ENCODE assay signal across 10 cellular contexts in genomic region chr19:45376045-45376724, GRCh38. TPM values are rescaled to one million over a fixed set of nuclear protein-coding genes. Genes with fewer than 3 reads are reported as not detected.
DNase-seq lines count a peak whose midpoint lies in the region; TF ChIP-seq lines count a peak whose summit lies in the region.
"Had no signal": no experiment of that assay in that cellular context is flagged by ENCODE, and none has a peak within 500 bp of the region (broad histone marks: within the 10 kb centered on the region; RNA-seq: fewer than 3 reads in every experiment).

No MANE protein-coding gene starts in this region.

- TF ChIP-seq POLR2A in vagina (IDR thresholded peaks at IDR 0.05) = no peak

- no peaks in the 10 kb centered on the region for H3K79me2 ChIP-seq in osteoblast (ENCODE audit: insufficient read depth, low read length)

- H3K4me1 ChIP-seq in osteoblast (ENCODE audit: insufficient read depth, low read length) = peaks cover 16% of the 10 kb centered on the region
- no peaks in the 10 kb centered on the region for H3K4me1 ChIP-seq in vagina

- H3K27me3 ChIP-seq in osteoblast (ENCODE audit: insufficient read depth, low read length) = no peaks in the 10 kb centered on the region
- no peaks in the 10 kb centered on the region for H3K27me3 ChIP-seq in vagina

- TF ChIP-seq CTCF in fibroblast of villous mesenchyme (IDR thresholded peaks at IDR 0.05; ENCODE audit: insufficient read depth, low read depth, low read length) (no peak), osteoblast (IDR thresholded peaks at IDR 0.05; ENCODE audit: extremely low read depth, low read depth, low read length) (no peak), vagina (IDR thresholded peaks at IDR 0.05) (no peak)

- no peak overlapping the region for H3K4me3 Mint-ChIP-seq in activated T-helper 2 cell treated with anti-CD3 and anti-CD28 coated beads, Interferon-gamma antibody, Interleukin-2, Interleukin-4, amounts not matched to agents 10 μg/mL and 5 μg/mL and 100 μg/mL, durations not matched to agents 14 hours and 24 hours and 36 hours (ENCODE audit: low read depth)
- H3K4me3 Mint-ChIP-seq in immature natural killer cell = no peak overlapping the region

- peak overlapping the region; percentile 60 for H3K4me2 ChIP-seq in osteoblast (ENCODE audit: insufficient read depth, low read length)

- H3K27me3 Mint-ChIP-seq in activated T-helper 2 cell treated with anti-CD3 and anti-CD28 coated beads, Interferon-gamma antibody, Interleukin-2, Interleukin-4, amounts not matched to agents 10 μg/mL and 5 μg/mL and 100 μg/mL, durations not matched to agents 14 hours and 24 hours and 36 hours (ENCODE audit: low read depth) = no peaks in the 10 kb centered on the region
- H3K27me3 Mint-ChIP-seq in immature natural killer cell (ENCODE audit: low read depth in 3 of 3) = peaks cover 0 to 4% (median 2%) of the 10 kb centered on the region in 3 donors

- H3K27ac ChIP-seq in osteoblast (ENCODE audit: low read depth, low read length) (peak overlapping the region; percentile 91), vagina (no peak overlapping the region)

- H3K27ac Mint-ChIP-seq in activated T-helper 2 cell treated with anti-CD3 and anti-CD28 coated beads, Interferon-gamma antibody, Interleukin-2, Interleukin-4, amounts not matched to agents 10 μg/mL and 5 μg/mL and 100 μg/mL, durations not matched to agents 14 hours and 24 hours and 36 hours = no peak overlapping the region
- H3K27ac Mint-ChIP-seq in immature natural killer cell = no peak overlapping the region

- H3K36me3 Mint-ChIP-seq in activated T-helper 2 cell treated with anti-CD3 and anti-CD28 coated beads, Interferon-gamma antibody, Interleukin-2, Interleukin-4, amounts not matched to agents 10 μg/mL and 5 μg/mL and 100 μg/mL, durations not matched to agents 14 hours and 24 hours and 36 hours (ENCODE audit: low read depth) = no peaks in the 10 kb centered on the region
- H3K36me3 Mint-ChIP-seq in immature natural killer cell = no peaks in the 10 kb centered on the region

- H2AFZ ChIP-seq in osteoblast (ENCODE audit: low read length) = no peak overlapping the region

- DNase-seq in EH (ENCODE audit: low read depth) = peak; percentile 99
- peak; percentile 94 for DNase-seq in RPMI7951 (ENCODE audit: low read depth)
- peak; percentile 84 for DNase-seq in fibroblast of villous mesenchyme (ENCODE audit: low read depth)
- DNase-seq in osteoblast (ENCODE audit: insufficient read length, low spot score, missing footprints) = peak; percentile 83
- no peak for DNase-seq in activated T-helper 2 cell treated with anti-CD3 and anti-CD28 coated beads, Interferon-gamma antibody, Interleukin-2, Interleukin-4, amounts not matched to agents 10 μg/mL and 5 μg/mL and 100 μg/mL, durations not matched to agents 14 hours and 24 hours and 36 hours (ENCODE audit: low spot score)
- no peak for DNase-seq in vagina (ENCODE audit: extremely low spot score in 2 of 2)
- DNase-seq in NCI-H2029 treated with DMSO at 0.1 percent for 48 hours (lab: John Stamatoyannopoulos, UW) = no peak
- DNase-seq in immature natural killer cell = no peak
- DNase-seq: anterior cingulate cortex had no signal

- H3K9me3 Mint-ChIP-seq in activated T-helper 2 cell treated with anti-CD3 and anti-CD28 coated beads, Interferon-gamma antibody, Interleukin-2, Interleukin-4, amounts not matched to agents 10 μg/mL and 5 μg/mL and 100 μg/mL, durations not matched to agents 14 hours and 24 hours and 36 hours = no peaks in the 10 kb centered on the region
- H3K9me3 Mint-ChIP-seq in immature natural killer cell = no peaks in the 10 kb centered on the region

- H3K4me3 ChIP-seq in fibroblast of villous mesenchyme (ENCODE audit: low read depth, low read length) (no peak overlapping the region), osteoblast (ENCODE audit: insufficient read depth, low read length) (no peak overlapping the region), vagina (no peak overlapping the region)

- no peaks in the 10 kb centered on the region for H3K4me1 Mint-ChIP-seq in activated T-helper 2 cell treated with anti-CD3 and anti-CD28 coated beads, Interferon-gamma antibody, Interleukin-2, Interleukin-4, amounts not matched to agents 10 μg/mL and 5 μg/mL and 100 μg/mL, durations not matched to agents 14 hours and 24 hours and 36 hours (ENCODE audit: low read depth)
- no peaks in the 10 kb centered on the region for H3K4me1 Mint-ChIP-seq in immature natural killer cell

- H3K36me3 ChIP-seq in osteoblast (ENCODE audit: insufficient read depth, low read length) = no peaks in the 10 kb centered on the region
- no peaks in the 10 kb centered on the region for H3K36me3 ChIP-seq in vagina

- intact Hi-C loops in activated T-helper 2 cell treated with anti-CD3 and anti-CD28 coated beads, Interferon-gamma antibody, Interleukin-2, Interleukin-4, amounts not matched to agents 10 μg/mL and 5 μg/mL and 100 μg/mL, durations not matched to agents 14 hours and 24 hours and 36 hours (cut with micrococcal nuclease) = no loop called here
- intact Hi-C loops in vagina (cut with DNase I) = no loop called here

- H3K9me3 ChIP-seq in osteoblast (ENCODE audit: low read depth, low read length) (no peaks in the 10 kb centered on the region), vagina (no peaks in the 10 kb centered on the region)

- H4K20me1 ChIP-seq in osteoblast (ENCODE audit: insufficient read depth, low read length) = no peaks in the 10 kb centered on the region

RNA-seq across cellular contexts. Expression of gene ERCC2, which starts 5.8 kb away (rescaled TPM):
- total RNA-seq in RPMI7951 (2014; rRNA removed; shearing (Covaris generic)) = 15.7 and 17.4 TPM in 2 replicates
- 53.5 and 73.0 TPM in 2 replicates for total RNA-seq in fibroblast of villous mesenchyme
- 47.4 and 52.5 TPM in 2 replicates for total RNA-seq in osteoblast
- total RNA-seq in activated T-helper 2 cell treated with anti-CD3 and anti-CD28 coated beads, Interferon-gamma antibody, Interleukin-2, Interleukin-4, amounts not matched to agents 10 μg/mL and 5 μg/mL and 100 μg/mL, durations not matched to agents 14 hours and 24 hours and 36 hours = 32.6 and 34.5 TPM in 2 replicates
- total RNA-seq in vagina = 17.9 TPM
- polyA plus RNA-seq in immature natural killer cell = 1 to 10 TPM; 2.4 to 8.7 (median 3.1) TPM

RNA-seq across cellular contexts. Expression of gene PPP1R13L, which starts 28.7 kb away (rescaled TPM):
- 4.5 and 5.3 TPM in 2 replicates for total RNA-seq in RPMI7951 (2014; rRNA removed; shearing (Covaris generic))
- total RNA-seq in fibroblast of villous mesenchyme = 5.6 and 8.4 TPM in 2 replicates
- total RNA-seq in osteoblast = 6.9 and 8.5 TPM in 2 replicates
- total RNA-seq in activated T-helper 2 cell treated with anti-CD3 and anti-CD28 coated beads, Interferon-gamma antibody, Interleukin-2, Interleukin-4, amounts not matched to agents 10 μg/mL and 5 μg/mL and 100 μg/mL, durations not matched to agents 14 hours and 24 hours and 36 hours = 12.8 and 16.6 TPM in 2 replicates
- total RNA-seq in vagina = 111 TPM
- under 1 TPM in 2 of 3 donors, not detected in 1; 0.08 to 0.84 TPM for polyA plus RNA-seq in immature natural killer cell

RNA-seq across cellular contexts. Expression of gene POLR1G, which starts 30.3 kb away (rescaled TPM):
- total RNA-seq in RPMI7951 (2014; rRNA removed; shearing (Covaris generic)) = 6.2 and 9.0 TPM in 2 replicates
- total RNA-seq in fibroblast of villous mesenchyme (8.1 and 13.4 TPM in 2 replicates), osteoblast (10.5 and 10.6 TPM in 2 replicates), vagina (2.2 TPM)
- total RNA-seq in activated T-helper 2 cell treated with anti-CD3 and anti-CD28 coated beads, Interferon-gamma antibody, Interleukin-2, Interleukin-4, amounts not matched to agents 10 μg/mL and 5 μg/mL and 100 μg/mL, durations not matched to agents 14 hours and 24 hours and 36 hours = 16.1 and 16.7 TPM in 2 replicates
- polyA plus RNA-seq in immature natural killer cell = 1 to 10 TPM in 1 of 3 donors, under 1 TPM in 2; 0.43 to 2.3 (median 0.77) TPM

RNA-seq across cellular contexts. Expression of gene KLC3, which starts 35.6 kb away (rescaled TPM):
- 0.36 and 1.2 TPM in 2 replicates for total RNA-seq in RPMI7951 (2014; rRNA removed; shearing (Covaris generic))
- total RNA-seq in fibroblast of villous mesenchyme = 0.32 TPM in 1 of 2 replicates, not detected in the other
- 0.29 and 0.72 TPM in 2 replicates for total RNA-seq in osteoblast
- total RNA-seq in activated T-helper 2 cell treated with anti-CD3 and anti-CD28 coated beads, Interferon-gamma antibody, Interleukin-2, Interleukin-4, amounts not matched to agents 10 μg/mL and 5 μg/mL and 100 μg/mL, durations not matched to agents 14 hours and 24 hours and 36 hours = 0.18 TPM in 1 of 2 replicates, not detected in the other
- total RNA-seq in vagina = 20.9 TPM
- not detected for polyA plus RNA-seq in immature natural killer cell
- total RNA-seq: T-helper 2 cell treated with Interferon-gamma antibody and Interleukin-4, amounts not matched to agents 100 ng/mL and 5 ng/mL, for 36 hours had no signal

RNA-seq across cellular contexts. Expression of gene ERCC1, which starts 47.5 kb away (rescaled TPM):
- 138 and 144 TPM in 2 replicates for total RNA-seq in RPMI7951 (2014; rRNA removed; shearing (Covaris generic))
- total RNA-seq in fibroblast of villous mesenchyme (73.0 and 88.9 TPM in 2 replicates), osteoblast (88.4 and 96.3 TPM in 2 replicates), vagina (123 TPM)
- total RNA-seq in activated T-helper 2 cell treated with anti-CD3 and anti-CD28 coated beads, Interferon-gamma antibody, Interleukin-2, Interleukin-4, amounts not matched to agents 10 μg/mL and 5 μg/mL and 100 μg/mL, durations not matched to agents 14 hours and 24 hours and 36 hours = 114 and 118 TPM in 2 replicates
- polyA plus RNA-seq in immature natural killer cell = 10 to 100 TPM; 50.8 to 62.2 (median 54.5) TPM

Comparison
In these comparisons a context has a peak if more than half of its experiments do, and no peak if none do; other contexts are left out.
1. DNase-seq: peak in EH (single experiment), RPMI7951 (single experiment), fibroblast of villous mesenchyme (single experiment) and osteoblast (single experiment); none in activated T-helper 2 cell treated with anti-CD3 and anti-CD28 coated beads, Interferon-gamma antibody, Interleukin-2, Interleukin-4, amounts not matched to agents 10 μg/mL and 5 μg/mL and 100 μg/mL, durations not matched to agents 14 hours and 24 hours and 36 hours (single experiment), vagina (0 of 2), NCI-H2029 treated with DMSO at 0.1 percent for 48 hours (single experiment) and immature natural killer cell (0 of 3).